Comparison of ENCODE assay signal across 1 cellular context in the genomic region with DNA sequence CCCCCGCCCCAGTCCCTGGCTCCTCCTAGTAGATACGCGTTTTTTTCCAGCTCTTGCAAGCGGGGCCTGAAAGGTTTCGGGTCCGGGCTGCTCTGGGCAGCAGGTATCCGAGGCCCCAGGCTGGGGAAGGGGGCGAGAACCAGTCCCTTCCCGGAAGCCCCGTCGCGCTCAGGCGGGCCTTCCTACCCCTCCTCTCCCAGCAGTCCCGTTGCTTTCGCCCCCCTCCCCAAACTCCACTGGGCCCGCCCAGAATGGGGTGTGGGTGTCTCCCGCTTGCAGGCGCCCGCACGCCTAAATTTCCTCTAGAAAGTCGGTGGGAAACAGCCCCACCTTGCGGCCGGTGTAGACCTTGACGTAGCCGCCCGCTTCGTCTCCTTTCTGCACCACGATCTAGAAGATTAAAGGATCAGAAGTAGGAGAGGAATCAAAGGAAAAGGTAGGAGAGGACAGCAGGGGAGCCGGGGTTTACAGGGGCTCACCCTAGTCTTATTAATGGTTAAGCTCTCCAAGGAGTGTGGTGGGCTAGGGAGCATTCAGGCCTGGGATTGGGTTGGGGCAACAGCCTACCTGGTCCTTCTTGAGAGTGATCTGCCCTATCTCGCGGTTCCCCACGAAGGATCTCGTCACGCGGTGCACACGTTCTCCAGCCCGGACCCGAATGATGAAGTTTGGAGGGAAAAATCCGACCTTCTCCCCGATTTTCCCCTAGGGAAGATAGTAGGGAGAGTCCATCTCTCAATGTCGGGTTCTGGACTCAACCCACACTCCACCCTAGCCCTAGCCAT.
TF ChIP-seq lines count a peak whose summit lies in the region.

No MANE protein-coding gene starts in this region.

TF ChIP-seq in HEK293, 187 proteins besides CTCF, POLR2A, EP300 and RAD21 (continued from another document and continues in another):
- TF ChIP-seq, protein P1, sequence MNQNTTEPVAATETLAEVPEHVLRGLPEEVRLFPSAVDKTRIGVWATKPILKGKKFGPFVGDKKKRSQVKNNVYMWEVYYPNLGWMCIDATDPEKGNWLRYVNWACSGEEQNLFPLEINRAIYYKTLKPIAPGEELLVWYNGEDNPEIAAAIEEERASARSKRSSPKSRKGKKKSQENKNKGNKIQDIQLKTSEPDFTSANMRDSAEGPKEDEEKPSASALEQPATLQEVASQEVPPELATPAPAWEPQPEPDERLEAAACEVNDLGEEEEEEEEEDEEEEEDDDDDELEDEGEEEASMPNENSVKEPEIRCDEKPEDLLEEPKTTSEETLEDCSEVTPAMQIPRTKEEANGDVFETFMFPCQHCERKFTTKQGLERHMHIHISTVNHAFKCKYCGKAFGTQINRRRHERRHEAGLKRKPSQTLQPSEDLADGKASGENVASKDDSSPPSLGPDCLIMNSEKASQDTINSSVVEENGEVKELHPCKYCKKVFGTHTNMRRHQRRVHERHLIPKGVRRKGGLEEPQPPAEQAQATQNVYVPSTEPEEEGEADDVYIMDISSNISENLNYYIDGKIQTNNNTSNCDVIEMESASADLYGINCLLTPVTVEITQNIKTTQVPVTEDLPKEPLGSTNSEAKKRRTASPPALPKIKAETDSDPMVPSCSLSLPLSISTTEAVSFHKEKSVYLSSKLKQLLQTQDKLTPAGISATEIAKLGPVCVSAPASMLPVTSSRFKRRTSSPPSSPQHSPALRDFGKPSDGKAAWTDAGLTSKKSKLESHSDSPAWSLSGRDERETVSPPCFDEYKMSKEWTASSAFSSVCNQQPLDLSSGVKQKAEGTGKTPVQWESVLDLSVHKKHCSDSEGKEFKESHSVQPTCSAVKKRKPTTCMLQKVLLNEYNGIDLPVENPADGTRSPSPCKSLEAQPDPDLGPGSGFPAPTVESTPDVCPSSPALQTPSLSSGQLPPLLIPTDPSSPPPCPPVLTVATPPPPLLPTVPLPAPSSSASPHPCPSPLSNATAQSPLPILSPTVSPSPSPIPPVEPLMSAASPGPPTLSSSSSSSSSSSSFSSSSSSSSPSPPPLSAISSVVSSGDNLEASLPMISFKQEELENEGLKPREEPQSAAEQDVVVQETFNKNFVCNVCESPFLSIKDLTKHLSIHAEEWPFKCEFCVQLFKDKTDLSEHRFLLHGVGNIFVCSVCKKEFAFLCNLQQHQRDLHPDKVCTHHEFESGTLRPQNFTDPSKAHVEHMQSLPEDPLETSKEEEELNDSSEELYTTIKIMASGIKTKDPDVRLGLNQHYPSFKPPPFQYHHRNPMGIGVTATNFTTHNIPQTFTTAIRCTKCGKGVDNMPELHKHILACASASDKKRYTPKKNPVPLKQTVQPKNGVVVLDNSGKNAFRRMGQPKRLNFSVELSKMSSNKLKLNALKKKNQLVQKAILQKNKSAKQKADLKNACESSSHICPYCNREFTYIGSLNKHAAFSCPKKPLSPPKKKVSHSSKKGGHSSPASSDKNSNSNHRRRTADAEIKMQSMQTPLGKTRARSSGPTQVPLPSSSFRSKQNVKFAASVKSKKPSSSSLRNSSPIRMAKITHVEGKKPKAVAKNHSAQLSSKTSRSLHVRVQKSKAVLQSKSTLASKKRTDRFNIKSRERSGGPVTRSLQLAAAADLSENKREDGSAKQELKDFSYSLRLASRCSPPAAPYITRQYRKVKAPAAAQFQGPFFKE (tag by site-specific recombination; IDR thresholded peaks at IDR 0.05; ENCODE audit: borderline replicate concordance): no peak
- TF ChIP-seq OSR2 (tag by site-specific recombination; IDR thresholded peaks at IDR 0.05) (no peak), ZNF785 (tag by site-specific recombination; IDR thresholded peaks at IDR 0.05) (no peak), ZNF677 (tag by site-specific recombination; IDR thresholded peaks at IDR 0.05) (no peak), ZNF791 (tag by site-specific recombination; IDR thresholded peaks at IDR 0.05) (no peak), ZNF202 (tag by site-specific recombination; IDR thresholded peaks at IDR 0.05; ENCODE audit: borderline replicate concordance) (no peak), KLF7 (tag by site-specific recombination; IDR thresholded peaks at IDR 0.05; ENCODE audit: borderline replicate concordance) (peak; percentile 43; the same call in 1 of the 2 replicates), ZNF354C (tag by site-specific recombination; IDR thresholded peaks at IDR 0.05; ENCODE audit: borderline replicate concordance, low read depth) (no peak), ZNF571 (tag by site-specific recombination; IDR thresholded peaks at IDR 0.05) (no peak), ZNF16 (tag by site-specific recombination; IDR thresholded peaks at IDR 0.05; ENCODE audit: low read depth) (no peak), ZNF423 (tag by site-specific recombination; IDR thresholded peaks at IDR 0.05) (no peak), RBAK (tag by site-specific recombination; IDR thresholded peaks at IDR 0.05) (no peak), SP3 (tag by site-specific recombination; IDR thresholded peaks at IDR 0.05) (peak; percentile 87), ZFP37 (tag by site-specific recombination; IDR thresholded peaks at IDR 0.05) (no peak), SALL2 (tag by site-specific recombination; IDR thresholded peaks at IDR 0.05; ENCODE audit: borderline replicate concordance) (no peak), ZNF473 (tag by site-specific recombination; IDR thresholded peaks at IDR 0.05) (no peak), KLF10 (tag by site-specific recombination; IDR thresholded peaks at IDR 0.05) (no peak), ZNF184 (tag by site-specific recombination; IDR thresholded peaks at IDR 0.05) (no peak), ZNF274 (IDR thresholded peaks at IDR 0.05; ENCODE audit: low read length) (no peak), ZNF274 (tag by site-specific recombination; IDR thresholded peaks at IDR 0.05; ENCODE audit: borderline replicate concordance) (no peak), ZNF629 (tag by site-specific recombination; IDR thresholded peaks at IDR 0.05) (peak; percentile 25; the same call in 1 of the 2 replicates), ZNF114 (tag by site-specific recombination; IDR thresholded peaks at IDR 0.05) (no peak), ZEB2 (tag by site-specific recombination; IDR thresholded peaks at IDR 0.05) (peak; percentile 13), ZNF366 (tag by site-specific recombination; conservative IDR thresholded peaks at IDR 0.05) (peak; percentile 55; the same call in 1 of the 2 replicates), TRIM28 (IDR thresholded peaks at IDR 0.05; ENCODE audit: borderline replicate concordance, low read length) (no peak), ZNF169 (tag by site-specific recombination; IDR thresholded peaks at IDR 0.05) (no peak), WT1 (tag by site-specific recombination; IDR thresholded peaks at IDR 0.05) (no peak), ZNF146 (tag by site-specific recombination; IDR thresholded peaks at IDR 0.05) (no peak)
- TF ChIP-seq, protein P2, sequence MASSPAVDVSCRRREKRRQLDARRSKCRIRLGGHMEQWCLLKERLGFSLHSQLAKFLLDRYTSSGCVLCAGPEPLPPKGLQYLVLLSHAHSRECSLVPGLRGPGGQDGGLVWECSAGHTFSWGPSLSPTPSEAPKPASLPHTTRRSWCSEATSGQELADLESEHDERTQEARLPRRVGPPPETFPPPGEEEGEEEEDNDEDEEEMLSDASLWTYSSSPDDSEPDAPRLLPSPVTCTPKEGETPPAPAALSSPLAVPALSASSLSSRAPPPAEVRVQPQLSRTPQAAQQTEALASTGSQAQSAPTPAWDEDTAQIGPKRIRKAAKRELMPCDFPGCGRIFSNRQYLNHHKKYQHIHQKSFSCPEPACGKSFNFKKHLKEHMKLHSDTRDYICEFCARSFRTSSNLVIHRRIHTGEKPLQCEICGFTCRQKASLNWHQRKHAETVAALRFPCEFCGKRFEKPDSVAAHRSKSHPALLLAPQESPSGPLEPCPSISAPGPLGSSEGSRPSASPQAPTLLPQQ (tag by site-specific recombination; IDR thresholded peaks at IDR 0.05): peak; percentile 44
- TF ChIP-seq, protein P3, sequence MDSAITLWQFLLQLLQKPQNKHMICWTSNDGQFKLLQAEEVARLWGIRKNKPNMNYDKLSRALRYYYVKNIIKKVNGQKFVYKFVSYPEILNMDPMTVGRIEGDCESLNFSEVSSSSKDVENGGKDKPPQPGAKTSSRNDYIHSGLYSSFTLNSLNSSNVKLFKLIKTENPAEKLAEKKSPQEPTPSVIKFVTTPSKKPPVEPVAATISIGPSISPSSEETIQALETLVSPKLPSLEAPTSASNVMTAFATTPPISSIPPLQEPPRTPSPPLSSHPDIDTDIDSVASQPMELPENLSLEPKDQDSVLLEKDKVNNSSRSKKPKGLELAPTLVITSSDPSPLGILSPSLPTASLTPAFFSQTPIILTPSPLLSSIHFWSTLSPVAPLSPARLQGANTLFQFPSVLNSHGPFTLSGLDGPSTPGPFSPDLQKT (IDR thresholded peaks at IDR 0.05; ENCODE audit: borderline replicate concordance, low read depth, low read length): no peak
- TF ChIP-seq, protein P4, sequence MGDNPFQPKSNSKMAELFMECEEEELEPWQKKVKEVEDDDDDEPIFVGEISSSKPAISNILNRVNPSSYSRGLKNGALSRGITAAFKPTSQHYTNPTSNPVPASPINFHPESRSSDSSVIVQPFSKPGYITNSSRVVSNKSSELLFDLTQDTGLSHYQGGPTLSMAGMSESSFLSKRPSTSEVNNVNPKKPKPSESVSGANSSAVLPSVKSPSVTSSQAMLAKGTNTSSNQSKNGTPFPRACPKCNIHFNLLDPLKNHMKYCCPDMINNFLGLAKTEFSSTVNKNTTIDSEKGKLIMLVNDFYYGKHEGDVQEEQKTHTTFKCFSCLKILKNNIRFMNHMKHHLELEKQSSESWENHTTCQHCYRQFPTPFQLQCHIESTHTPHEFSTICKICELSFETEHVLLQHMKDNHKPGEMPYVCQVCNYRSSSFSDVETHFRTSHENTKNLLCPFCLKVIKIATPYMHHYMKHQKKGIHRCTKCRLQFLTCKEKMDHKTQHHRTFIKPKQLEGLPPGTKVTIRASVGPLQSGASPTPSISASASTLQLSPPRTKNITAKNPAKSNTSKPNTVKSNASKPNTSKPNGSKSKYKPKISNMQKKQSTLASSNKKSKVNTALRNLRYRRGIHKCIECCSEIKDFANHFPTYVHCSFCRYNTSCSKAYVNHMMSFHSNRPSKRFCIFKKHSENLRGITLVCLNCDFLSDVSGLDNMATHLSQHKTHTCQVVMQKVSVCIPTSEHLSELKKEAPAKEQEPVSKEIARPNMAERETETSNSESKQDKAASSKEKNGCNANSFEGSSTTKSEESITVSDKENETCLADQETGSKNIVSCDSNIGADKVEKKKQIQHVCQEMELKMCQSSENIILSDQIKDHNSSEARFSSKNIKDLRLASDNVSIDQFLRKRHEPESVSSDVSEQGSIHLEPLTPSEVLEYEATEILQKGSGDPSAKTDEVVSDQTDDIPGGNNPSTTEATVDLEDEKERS (tag by site-specific recombination; IDR thresholded peaks at IDR 0.05): no peak
- TF ChIP-seq, protein P5, sequence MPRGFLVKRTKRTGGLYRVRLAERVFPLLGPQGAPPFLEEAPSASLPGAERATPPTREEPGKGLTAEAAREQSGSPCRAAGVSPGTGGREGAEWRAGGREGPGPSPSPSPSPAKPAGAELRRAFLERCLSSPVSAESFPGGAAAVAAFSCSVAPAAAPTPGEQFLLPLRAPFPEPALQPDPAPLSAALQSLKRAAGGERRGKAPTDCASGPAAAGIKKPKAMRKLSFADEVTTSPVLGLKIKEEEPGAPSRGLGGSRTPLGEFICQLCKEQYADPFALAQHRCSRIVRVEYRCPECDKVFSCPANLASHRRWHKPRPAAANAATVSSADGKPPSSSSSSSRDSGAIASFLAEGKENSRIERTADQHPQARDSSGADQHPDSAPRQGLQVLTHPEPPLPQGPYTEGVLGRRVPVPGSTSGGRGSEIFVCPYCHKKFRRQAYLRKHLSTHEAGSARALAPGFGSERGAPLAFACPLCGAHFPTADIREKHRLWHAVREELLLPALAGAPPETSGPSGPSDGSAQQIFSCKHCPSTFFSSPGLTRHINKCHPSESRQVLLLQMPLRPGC (tag by site-specific recombination; IDR thresholded peaks at IDR 0.05): no peak
- TF ChIP-seq, protein P6, sequence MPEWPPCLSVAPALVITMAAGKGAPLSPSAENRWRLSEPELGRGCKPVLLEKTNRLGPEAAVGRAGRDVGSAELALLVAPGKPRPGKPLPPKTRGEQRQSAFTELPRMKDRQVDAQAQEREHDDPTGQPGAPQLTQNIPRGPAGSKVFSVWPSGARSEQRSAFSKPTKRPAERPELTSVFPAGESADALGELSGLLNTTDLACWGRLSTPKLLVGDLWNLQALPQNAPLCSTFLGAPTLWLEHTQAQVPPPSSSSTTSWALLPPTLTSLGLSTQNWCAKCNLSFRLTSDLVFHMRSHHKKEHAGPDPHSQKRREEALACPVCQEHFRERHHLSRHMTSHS (tag by site-specific recombination; IDR thresholded peaks at IDR 0.05): no peak
- TF ChIP-seq, protein P7, sequence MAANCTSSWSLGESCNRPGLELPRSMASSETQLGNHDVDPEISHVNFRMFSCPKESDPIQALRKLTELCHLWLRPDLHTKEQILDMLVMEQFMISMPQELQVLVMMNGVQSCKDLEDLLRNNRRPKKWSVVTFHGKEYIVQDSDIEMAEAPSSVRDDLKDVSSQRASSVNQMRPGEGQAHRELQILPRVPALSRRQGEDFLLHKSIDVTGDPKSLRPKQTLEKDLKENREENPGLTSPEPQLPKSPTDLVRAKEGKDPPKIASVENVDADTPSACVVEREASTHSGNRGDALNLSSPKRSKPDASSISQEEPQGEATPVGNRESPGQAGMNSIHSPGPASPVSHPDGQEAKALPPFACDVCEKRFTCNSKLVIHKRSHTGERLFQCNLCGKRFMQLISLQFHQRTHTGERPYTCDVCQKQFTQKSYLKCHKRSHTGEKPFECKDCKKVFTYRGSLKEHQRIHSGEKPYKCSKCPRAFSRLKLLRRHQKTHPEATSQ (tag by site-specific recombination; IDR thresholded peaks at IDR 0.05): no peak
- TF ChIP-seq, protein P8, sequence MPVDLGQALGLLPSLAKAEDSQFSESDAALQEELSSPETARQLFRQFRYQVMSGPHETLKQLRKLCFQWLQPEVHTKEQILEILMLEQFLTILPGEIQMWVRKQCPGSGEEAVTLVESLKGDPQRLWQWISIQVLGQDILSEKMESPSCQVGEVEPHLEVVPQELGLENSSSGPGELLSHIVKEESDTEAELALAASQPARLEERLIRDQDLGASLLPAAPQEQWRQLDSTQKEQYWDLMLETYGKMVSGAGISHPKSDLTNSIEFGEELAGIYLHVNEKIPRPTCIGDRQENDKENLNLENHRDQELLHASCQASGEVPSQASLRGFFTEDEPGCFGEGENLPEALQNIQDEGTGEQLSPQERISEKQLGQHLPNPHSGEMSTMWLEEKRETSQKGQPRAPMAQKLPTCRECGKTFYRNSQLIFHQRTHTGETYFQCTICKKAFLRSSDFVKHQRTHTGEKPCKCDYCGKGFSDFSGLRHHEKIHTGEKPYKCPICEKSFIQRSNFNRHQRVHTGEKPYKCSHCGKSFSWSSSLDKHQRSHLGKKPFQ (tag by site-specific recombination; IDR thresholded peaks at IDR 0.05): no peak
- TF ChIP-seq, protein P9, sequence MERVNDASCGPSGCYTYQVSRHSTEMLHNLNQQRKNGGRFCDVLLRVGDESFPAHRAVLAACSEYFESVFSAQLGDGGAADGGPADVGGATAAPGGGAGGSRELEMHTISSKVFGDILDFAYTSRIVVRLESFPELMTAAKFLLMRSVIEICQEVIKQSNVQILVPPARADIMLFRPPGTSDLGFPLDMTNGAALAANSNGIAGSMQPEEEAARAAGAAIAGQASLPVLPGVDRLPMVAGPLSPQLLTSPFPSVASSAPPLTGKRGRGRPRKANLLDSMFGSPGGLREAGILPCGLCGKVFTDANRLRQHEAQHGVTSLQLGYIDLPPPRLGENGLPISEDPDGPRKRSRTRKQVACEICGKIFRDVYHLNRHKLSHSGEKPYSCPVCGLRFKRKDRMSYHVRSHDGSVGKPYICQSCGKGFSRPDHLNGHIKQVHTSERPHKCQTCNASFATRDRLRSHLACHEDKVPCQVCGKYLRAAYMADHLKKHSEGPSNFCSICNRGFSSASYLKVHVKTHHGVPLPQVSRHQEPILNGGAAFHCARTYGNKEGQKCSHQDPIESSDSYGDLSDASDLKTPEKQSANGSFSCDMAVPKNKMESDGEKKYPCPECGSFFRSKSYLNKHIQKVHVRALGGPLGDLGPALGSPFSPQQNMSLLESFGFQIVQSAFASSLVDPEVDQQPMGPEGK (tag by site-specific recombination; IDR thresholded peaks at IDR 0.05): peak; percentile 87
